14 cellular contexts compared by ENCODE assay signal in the genomic region with DNA sequence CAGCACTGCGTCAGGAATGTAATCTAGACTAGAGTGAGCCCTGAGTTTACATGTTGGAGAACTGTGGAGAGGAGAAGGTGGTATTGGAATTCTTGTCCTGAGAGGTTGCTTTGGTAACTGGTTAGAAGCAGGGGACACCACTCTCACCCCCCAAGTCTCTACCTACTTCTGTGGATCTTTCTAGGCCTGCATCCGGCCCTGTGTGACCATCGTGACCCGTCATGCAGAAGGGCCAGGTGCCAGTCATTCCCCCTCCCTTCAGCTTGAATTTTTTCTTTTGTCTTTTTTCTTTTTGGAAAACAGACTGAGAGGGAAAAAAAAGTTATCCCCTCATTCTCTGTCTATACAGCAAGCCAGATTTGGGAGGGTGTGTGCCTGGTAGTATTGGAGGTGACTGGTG. TPM values are rescaled to one million over a fixed set of nuclear protein-coding genes. Genes with fewer than 3 reads are reported as not detected.
A peak's percentile ranks its signal among the peaks of the same experiment; 100 is the strongest.
DNase-seq lines count a peak whose midpoint lies in the region; ATAC-seq and TF ChIP-seq lines count a peak whose summit lies in the region.
"Had no signal": no experiment of that assay in that cellular context is flagged by ENCODE, and none has a peak within 500 bp of the region (broad histone marks: within the 10 kb centered on the region; RNA-seq: fewer than 3 reads in every experiment).

No MANE protein-coding gene starts in this region.

- no peak overlapping the region for H3K4me3 Mint-ChIP-seq in naive thymus-derived CD8-positive, alpha-beta T cell
- H3K4me3 Mint-ChIP-seq: CD4-positive, alpha-beta memory T cell; neural crest cell had no signal

- H3K4me1 ChIP-seq in BLaER1 (peaks cover 86% of the 10 kb centered on the region), gastrocnemius medialis (peaks cover 80 to 93% of the 10 kb centered on the region in 2 donors)

- no peak overlapping the region for H3K27ac Mint-ChIP-seq in naive thymus-derived CD8-positive, alpha-beta T cell
- H3K27ac Mint-ChIP-seq: activated T-helper 2 cell treated with anti-CD3 and anti-CD28 coated beads, Interferon-gamma antibody, Interleukin-2, Interleukin-4, amounts not matched to agents 10 μg/mL and 5 μg/mL and 100 μg/mL, durations not matched to agents 14 hours and 24 hours and 36 hours; CD4-positive, alpha-beta memory T cell had no signal

- no peaks in the 10 kb centered on the region for H3K9me3 Mint-ChIP-seq in naive thymus-derived CD8-positive, alpha-beta T cell
- H3K9me3 Mint-ChIP-seq: activated T-helper 2 cell treated with anti-CD3 and anti-CD28 coated beads, Interferon-gamma antibody, Interleukin-2, Interleukin-4, amounts not matched to agents 10 μg/mL and 5 μg/mL and 100 μg/mL, durations not matched to agents 14 hours and 24 hours and 36 hours; neural crest cell had no signal

- peaks cover 11 to 32% (median 11%) of the 10 kb centered on the region in 3 donors for H3K36me3 Mint-ChIP-seq in naive thymus-derived CD8-positive, alpha-beta T cell
- H3K36me3 Mint-ChIP-seq: CD4-positive, alpha-beta memory T cell had no signal

- no peak overlapping the region; the same call in 1 of the 2 replicates for H3K27ac ChIP-seq in BLaER1
- peak overlapping the region; percentile 97 to 100 (median 99) for H3K27ac ChIP-seq in gastrocnemius medialis
- H3K27ac ChIP-seq: KMS-11 had no signal

- POLR2A ChIA-PET in naive thymus-derived CD8-positive, alpha-beta T cell (lab: Charles Lee): no interaction called here

- intact Hi-C loops in gastrocnemius medialis (cut with DNase I; ENCODE audit: low total_unique reads): loop anchor here (2.0 to 5.0 kb wide), 2 partner anchors 30 to 35 kb away; no protein-coding TSS in a partner anchor

- H3K9ac ChIP-seq in BLaER1: peak overlapping the region; percentile 68; the same call in 1 of the 2 replicates
- H3K9ac ChIP-seq: KMS-11 had no signal

- ATAC-seq in gastrocnemius medialis (no peak), HG03354 (IDR thresholded peaks at IDR 0.05; ENCODE audit: poor library complexity, severe bottlenecking, unreplicated experiment) (no peak)
- ATAC-seq in naive thymus-derived CD8-positive, alpha-beta T cell: no peak

- no peak overlapping the region for H3K4me3 ChIP-seq in BLaER1
- H3K4me3 ChIP-seq in WI38 (ENCODE audit: low read depth, low read length): peak overlapping the region; percentile 64
- H3K4me3 ChIP-seq in fibroblast of pulmonary artery (replicated peaks; ENCODE audit: low read depth, low read length): peak overlapping the region; percentile 51
- peak overlapping the region in 2 of 4 donors; percentile 36 to 55 for H3K4me3 ChIP-seq in gastrocnemius medialis

- DNase-seq in fibroblast of pulmonary artery (ENCODE audit: low read depth) (no peak), gastrocnemius medialis (peak in 1 of 2 donors; percentile 27), NCI-H1092 treated with DMSO at 0.1 percent for 48 hours (lab: John Stamatoyannopoulos, UW) (no peak), GM19238 (ENCODE audit: insufficient read length, low spot score) (no peak)
- no peak for DNase-seq in naive thymus-derived CD8-positive, alpha-beta T cell
- DNase-seq: CD4-positive, alpha-beta memory T cell; NCI-H2227 treated with DMSO at 0.1 percent for 48 hours; stimulated activated CD4-positive, alpha-beta T cell treated with anti-CD3 and anti-CD28 coated beads, Interleukin-2, amount 100 ng/mL, for 24 hours had no signal

- no peaks in the 10 kb centered on the region for H3K9me3 ChIP-seq in BLaER1
- no peaks in the 10 kb centered on the region for H3K9me3 ChIP-seq in gastrocnemius medialis

- H3K27me3 ChIP-seq in BLaER1 (peaks cover 20% of the 10 kb centered on the region), gastrocnemius medialis (no peaks in the 10 kb centered on the region)

- no peak for TF ChIP-seq POLR2A in gastrocnemius medialis (IDR thresholded peaks at IDR 0.05)

- in situ Hi-C loops in gastrocnemius medialis (cut with MboI; ENCODE audit: low sequenced_read_pairs in 4 of 4): no loop called here

- H3K4me2 ChIP-seq in BLaER1: peak overlapping the region; percentile 98
- H3K4me2 ChIP-seq: KMS-11 had no signal

- TF ChIP-seq CTCF in WI38 (IDR thresholded peaks at IDR 0.05; ENCODE audit: low read depth, low read length) (no peak), fibroblast of pulmonary artery (IDR thresholded peaks at IDR 0.05; ENCODE audit: low read length, missing control alignments) (no peak), gastrocnemius medialis (IDR thresholded peaks at IDR 0.05 in 4 of 5, conservative IDR thresholded peaks at IDR 0.05 in 1 of 5) (no peak)

- H3K36me3 ChIP-seq in BLaER1 (peaks cover 57% of the 10 kb centered on the region), gastrocnemius medialis (no peaks in the 10 kb centered on the region)

- peaks cover 77% of the 10 kb centered on the region for H4K20me1 ChIP-seq in BLaER1

- peaks cover 10 to 33% (median 21%) of the 10 kb centered on the region in 5 donors for H3K27me3 Mint-ChIP-seq in naive thymus-derived CD8-positive, alpha-beta T cell

- H3K4me1 Mint-ChIP-seq in naive thymus-derived CD8-positive, alpha-beta T cell: peaks cover 13 to 30% (median 29%) of the 10 kb centered on the region in 4 donors

RNA-seq across cellular contexts. Expression of a gene that starts 31.8 kb away (rescaled TPM):
- 100 to 1,000 TPM in 2 of 4 donors, 10 to 100 TPM in 2; 31.9 to 128 (median 105) TPM for total RNA-seq in gastrocnemius medialis
- 1 to 10 TPM; 4.9 to 8.6 TPM for total RNA-seq in naive thymus-derived CD8-positive, alpha-beta T cell
- polyA plus RNA-seq in naive thymus-derived CD8-positive, alpha-beta T cell: 1 to 10 TPM in 1 of 3 donors, under 1 TPM in 1, not detected in 1; 0.68 to 1.5 TPM

RNA-seq across cellular contexts. Expression of a gene that starts 57.7 kb away (rescaled TPM):
- not detected for total RNA-seq in gastrocnemius medialis
- not detected for total RNA-seq in naive thymus-derived CD8-positive, alpha-beta T cell
- not detected for polyA plus RNA-seq in naive thymus-derived CD8-positive, alpha-beta T cell
- total RNA-seq: CD4-positive, alpha-beta memory T cell; neural crest cell had no signal
- polyA plus RNA-seq: CD4-positive, alpha-beta memory T cell had no signal
